In the genomic region with DNA sequence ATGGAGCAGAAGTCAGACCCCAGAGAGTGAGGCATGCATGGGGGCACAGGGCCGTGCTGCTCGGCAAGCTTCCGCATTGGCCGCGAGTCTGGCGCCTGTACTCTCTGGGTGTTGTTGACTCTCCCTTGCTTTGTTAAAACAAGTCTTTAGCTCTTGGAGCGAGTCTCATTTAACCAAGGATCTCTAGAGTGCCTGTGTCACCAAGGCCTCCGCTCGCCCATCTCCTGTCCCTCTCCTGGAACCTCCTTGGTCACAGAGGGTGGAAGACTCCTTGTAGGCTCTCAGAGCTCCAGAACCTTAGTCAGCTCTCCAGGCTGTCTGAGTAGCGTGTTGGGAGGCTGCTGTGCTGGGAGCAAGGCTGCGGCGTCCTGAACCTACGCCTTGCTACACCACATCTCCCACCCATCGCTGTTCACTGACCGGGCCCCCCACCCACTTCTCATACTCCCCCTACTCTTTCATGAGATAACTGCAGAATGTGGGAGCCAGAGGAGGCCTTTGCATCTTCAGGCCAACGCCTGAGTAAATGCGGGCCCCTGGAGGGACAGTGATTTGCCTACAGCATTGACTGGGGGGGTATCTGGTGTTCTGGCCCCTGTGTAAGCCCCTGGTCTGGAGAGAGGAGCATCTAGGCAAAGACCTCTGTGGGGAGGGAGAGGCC, we compare ENCODE assay signal across 17 cellular contexts.
"Had no signal": no experiment of that assay in that cellular context is flagged by ENCODE, and none has a peak within 500 bp of the region (broad histone marks: within the 10 kb centered on the region; RNA-seq: fewer than 3 reads in every experiment).

No MANE protein-coding gene starts in this region.

- H3K4me3 Mint-ChIP-seq: central memory CD8-positive, alpha-beta T cell; dendritic cell treated with granulocyte-macrophage colony-stimulating factor and Interleukin-4, amounts not matched to agents 40 ng/mL and 50 ng/mL, for 4 days; mesothelial cell of epicardium; natural killer cell; neural crest cell had no signal

- H2AFZ ChIP-seq: hepatocyte, parathyroid adenoma had no signal

- H3K36me3 Mint-ChIP-seq: mesothelial cell of epicardium, natural killer cell had no signal

- H3K27ac ChIP-seq: hepatocyte, parathyroid adenoma, psoas muscle, skin epidermis had no signal

- H3K9ac ChIP-seq: parathyroid adenoma had no signal

- H3K4me2 ChIP-seq: hepatocyte had no signal

- ATAC-seq: natural killer cell, psoas muscle, sciatic nerve had no signal

- H3K4me3 ChIP-seq: hepatocyte, psoas muscle, skin epidermis had no signal

- H3K9me3 ChIP-seq: psoas muscle had no signal

- H3K27ac Mint-ChIP-seq: dendritic cell treated with granulocyte-macrophage colony-stimulating factor and Interleukin-4, amounts not matched to agents 40 ng/mL and 50 ng/mL, for 4 days; mesothelial cell of epicardium; natural killer cell had no signal

- DNase-seq: foreskin melanocyte; head of caudate nucleus; natural killer cell; nucleus accumbens; retina; stimulated activated CD4-positive, alpha-beta T cell treated with anti-CD3 and anti-CD28 coated beads, Interleukin-2, amount 100 ng/mL, for 48 hours; stimulated activated naive CD4-positive, alpha-beta T cell treated with Interleukin-2 at 50 U/mL for 16 hours; trophoblast cell had no signal

- H3K79me2 ChIP-seq: hepatocyte, parathyroid adenoma had no signal

- H3K9me3 Mint-ChIP-seq: central memory CD8-positive, alpha-beta T cell; dendritic cell treated with granulocyte-macrophage colony-stimulating factor and Interleukin-4, amounts not matched to agents 40 ng/mL and 50 ng/mL, for 4 days; mesothelial cell of epicardium; natural killer cell; neural crest cell had no signal

- H3K4me1 Mint-ChIP-seq: central memory CD8-positive, alpha-beta T cell; mesothelial cell of epicardium; natural killer cell had no signal

- H3K4me1 ChIP-seq: parathyroid adenoma, psoas muscle had no signal
